1 cellular context compared by ENCODE assay signal in the genomic region with DNA sequence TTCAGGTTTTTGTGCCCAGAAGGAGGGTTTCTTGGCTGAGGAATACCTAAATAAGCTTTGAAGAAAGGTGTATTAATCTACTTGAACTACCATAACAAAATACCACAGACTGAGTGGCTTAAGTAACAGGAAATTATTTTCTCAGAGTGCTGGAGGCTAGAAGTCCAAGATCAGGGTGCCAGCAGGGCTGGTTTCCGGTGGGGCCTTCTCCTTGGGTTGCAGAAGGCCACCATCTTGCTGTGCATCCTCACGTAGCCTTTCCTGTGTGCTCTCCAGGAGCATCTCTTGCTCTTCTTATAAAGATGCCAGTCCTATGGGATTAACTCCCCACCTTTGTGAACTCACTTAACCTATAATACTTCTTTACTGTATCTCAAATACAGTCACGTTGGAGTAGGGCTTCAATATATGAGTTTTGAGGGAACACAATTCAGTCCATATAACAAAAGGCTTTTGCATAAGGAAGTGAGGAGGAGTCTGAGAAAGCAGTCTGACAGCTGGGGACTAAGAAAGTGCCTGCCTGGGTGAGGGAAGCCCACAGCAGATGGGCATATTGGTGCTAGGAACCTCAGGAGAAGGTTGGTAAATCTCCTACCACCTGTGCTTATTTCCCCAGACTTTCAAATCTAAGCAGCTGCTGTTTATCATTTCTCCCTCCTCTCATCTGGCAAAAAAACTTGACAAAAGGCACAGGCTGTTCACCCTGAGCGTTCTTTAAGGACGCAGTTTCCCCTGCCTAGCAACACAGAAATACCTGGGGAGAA.
TF ChIP-seq lines count a peak whose summit lies in the region.

No MANE protein-coding gene starts in this region.

TF ChIP-seq in K562, 482 proteins besides CTCF, POLR2A, EP300 and RAD21 (continued from another document):
- TF ChIP-seq TEAD4 (IDR thresholded peaks at IDR 0.05; ENCODE audit: low read length): no peak
- no peak for TF ChIP-seq TEAD4 (CRISPR knock-in tag; IDR thresholded peaks at IDR 0.05; ENCODE audit: borderline replicate concordance)
- no peak for TF ChIP-seq ZNF77 (CRISPR knock-in tag; IDR thresholded peaks at IDR 0.05)
- TF ChIP-seq TSC22D4 (tag; IDR thresholded peaks at IDR 0.05): no peak
